8 cellular contexts compared by ENCODE assay signal in genomic region chr2:224894356-224894755, GRCh38.
DNase-seq lines count a peak whose midpoint lies in the region; ATAC-seq and TF ChIP-seq lines count a peak whose summit lies in the region.

No MANE protein-coding gene starts in this region.

- DNase-seq in GM06990 (ENCODE audit: extremely low read depth, insufficient read length) (peak; percentile 58), brain microvascular endothelial cell (no peak), HT-29 (ENCODE audit: low spot score) (no peak)
- DNase-seq in stimulated activated CD4-positive, alpha-beta T cell treated with anti-CD3 and anti-CD28 coated beads, Interleukin-2, amount 100 ng/mL, for 48 hours, result no peak
- DNase-seq in stimulated activated CD4-positive, alpha-beta T cell treated with anti-CD3 and anti-CD28 coated beads, Interleukin-4, amount 100 ng/mL, for 24 hours, result no peak

- TF ChIP-seq CTCF in GM06990 (IDR thresholded peaks at IDR 0.05; ENCODE audit: insufficient read depth, low read length, poor library complexity, severe bottlenecking), result no peak
- no peak for TF ChIP-seq CTCF in brain microvascular endothelial cell (IDR thresholded peaks at IDR 0.05; ENCODE audit: low read depth, low read length, missing control alignments)

- in situ Hi-C loops in brain microvascular endothelial cell (cut with HindIII; ENCODE audit: low pct_ligation_motif_present, low sequenced_read_pairs), result no loop called here

- H3K4me3 ChIP-seq in GM06990 (replicated peaks; ENCODE audit: low read depth, low read length) (peak overlapping the region; percentile 20; the same call in 1 of the 2 replicates), brain microvascular endothelial cell (ENCODE audit: low read depth, low read length) (no peak overlapping the region)

- no peaks in the 10 kb centered on the region for H3K27me3 ChIP-seq in GM06990 (replicated peaks; ENCODE audit: control insufficient read depth, insufficient read depth, low read length)
- H3K27me3 ChIP-seq in brain microvascular endothelial cell (replicated peaks), result no peaks in the 10 kb centered on the region

- H3K27ac ChIP-seq in angular gyrus (ENCODE audit: low read depth, low read length), result peak overlapping the region; percentile 9
- H3K27ac ChIP-seq in brain microvascular endothelial cell, result no peak overlapping the region

- H3K36me3 ChIP-seq in GM06990 (ENCODE audit: control insufficient read depth, insufficient read depth, low read length) (peaks cover 2% of the 10 kb centered on the region), brain microvascular endothelial cell (replicated peaks) (peaks cover 4% of the 10 kb centered on the region)

- ATAC-seq in GM19468 (IDR thresholded peaks at IDR 0.05; ENCODE audit: extremely low read depth, unreplicated experiment) (peak; percentile 78), HG03457 (IDR thresholded peaks at IDR 0.05; ENCODE audit: unreplicated experiment) (peak; percentile 82)
